ENCODE assay signal across 8 cellular contexts in genomic region chr3:142577701-142578308, GRCh38. TPM values are rescaled to one million over a fixed set of nuclear protein-coding genes. Genes with fewer than 3 reads are reported as not detected.
DNase-seq lines count a peak whose midpoint lies in the region; ATAC-seq, FAIRE-seq and TF ChIP-seq lines count a peak whose summit lies in the region.

No MANE protein-coding gene starts in this region.

- H3K27ac Mint-ChIP-seq in activated naive CD4-positive, alpha-beta T cell treated with anti-CD3 and anti-CD28 coated beads, Interleukin-2, amount 50 U/mL, for 72 hours, result peak overlapping the region; percentile 91 to 100

- intact Hi-C loops in heart left ventricle (cut with DNase I), result loop anchor here in 3 of 10 donors (2.0 to 5.0 kb wide), 3 partner anchors 147 to 424 kb away; partner anchors contain the start of genes U2SURP (in 3 of the 3) and TRPC1 (in 1 of the 3)
- intact Hi-C loops in left cardiac atrium (cut with DNase I), result no loop called here
- intact Hi-C loops in kidney (cut with DNase I), result no loop called here
- intact Hi-C loops in thyroid gland (cut with DNase I), result no loop called here

- TF ChIP-seq CTCF in heart left ventricle (IDR thresholded peaks at IDR 0.05), result no peak
- TF ChIP-seq CTCF in kidney (IDR thresholded peaks at IDR 0.05; ENCODE audit: borderline replicate concordance, extremely low read depth, insufficient read depth), result no peak
- no peak for TF ChIP-seq CTCF in thyroid gland (IDR thresholded peaks at IDR 0.05)

- TF ChIP-seq POLR2A in heart left ventricle (IDR thresholded peaks at IDR 0.05), result no peak
- TF ChIP-seq POLR2A in thyroid gland (IDR thresholded peaks at IDR 0.05), result no peak

- 8 to 10% (median 10%) methylated on average over 12 of the region's 12 CpGs for WGBS in heart left ventricle, 4 donors
- WGBS in thyroid gland, 2 donors, result 6 to 7% methylated on average over 12 of the region's 12 CpGs

- peaks cover 7 to 23% of the 10 kb centered on the region in 2 donors for H3K36me3 Mint-ChIP-seq in activated naive CD4-positive, alpha-beta T cell treated with anti-CD3 and anti-CD28 coated beads, Interleukin-2, amount 50 U/mL, for 72 hours

- no peaks in the 10 kb centered on the region for H3K9me3 Mint-ChIP-seq in activated naive CD4-positive, alpha-beta T cell treated with anti-CD3 and anti-CD28 coated beads, Interleukin-2, amount 50 U/mL, for 72 hours

- H3K4me1 ChIP-seq in heart left ventricle (peaks cover 0 to 51% (median 24%) of the 10 kb centered on the region in 12 donors), kidney (ENCODE audit: control insufficient read depth in 1 of 2, insufficient read depth in 1 of 2, low read depth in 1 of 2, low read length in 2 of 2) (peaks cover 7 to 11% of the 10 kb centered on the region in 2 donors), thyroid gland (peaks cover 0 to 16% of the 10 kb centered on the region in 2 donors)

- H3K36me3 ChIP-seq in heart left ventricle (no peaks in the 10 kb centered on the region), kidney (ENCODE audit: control insufficient read depth in 1 of 2, insufficient read depth in 2 of 2, low read length in 2 of 2) (no peaks in the 10 kb centered on the region), thyroid gland (no peaks in the 10 kb centered on the region)

- ATAC-seq in heart left ventricle (no peak), left cardiac atrium (no peak), HG02981 (IDR thresholded peaks at IDR 0.05; ENCODE audit: unreplicated experiment) (no peak)
- ATAC-seq in activated naive CD4-positive, alpha-beta T cell treated with anti-CD3 and anti-CD28 coated beads, Interleukin-2, amount 50 U/mL, for 72 hours, result no peak

- H3K4me3 ChIP-seq in heart left ventricle, result peak overlapping the region; percentile 53 to 97 (median 88)
- peak overlapping the region; percentile 88 to 90 for H3K4me3 ChIP-seq in kidney (ENCODE audit: low read length in 2 of 2)
- peak overlapping the region; percentile 57 to 85 (median 70) for H3K4me3 ChIP-seq in thyroid gland (replicated peaks in 1 of 3)

- FAIRE-seq in kidney (lab: Jason Lieb, UNC), result no peak

- DNase-seq in heart left ventricle (no peak), left cardiac atrium (no peak), kidney (no peak), thyroid gland (no peak), NOMO-1 (lab: John Stamatoyannopoulos, UW; ENCODE audit: unreplicated experiment in 2 of 2) (no peak), OCI-M2 (lab: John Stamatoyannopoulos, UW; ENCODE audit: unreplicated experiment) (no peak)
- no peak for DNase-seq in activated naive CD4-positive, alpha-beta T cell treated with anti-CD3 and anti-CD28 coated beads, Interleukin-2, amount 50 U/mL, for 72 hours (ENCODE audit: low spot score in 2 of 2)

- H3K9me3 ChIP-seq in heart left ventricle (no peaks in the 10 kb centered on the region), kidney (ENCODE audit: control insufficient read depth in 1 of 2, low read length in 2 of 2) (no peaks in the 10 kb centered on the region), thyroid gland (no peaks in the 10 kb centered on the region)

- no peaks in the 10 kb centered on the region for H3K27me3 ChIP-seq in heart left ventricle
- no peaks in the 10 kb centered on the region for H3K27me3 ChIP-seq in thyroid gland

- H3K9ac ChIP-seq in kidney (ENCODE audit: low read length in 2 of 2), result peak overlapping the region; percentile 61 to 83

- H3K27ac ChIP-seq in heart left ventricle (peak overlapping the region in 11 of 12 donors; percentile 77 to 97 (median 92)), kidney (ENCODE audit: low read depth in 2 of 2, low read length in 2 of 2) (peak overlapping the region in 1 of 2 donors; percentile 76), thyroid gland (peak overlapping the region in 2 of 3 donors; percentile 85 to 95)

RNA-seq across cellular contexts. Expression of gene ATR, which starts 0.7 kb away (rescaled TPM):
- total RNA-seq in heart left ventricle, result 10 to 100 TPM; 10.3 to 17.0 (median 11.1) TPM
- polyA plus RNA-seq in heart left ventricle, result 1 to 10 TPM; 5.4 to 6.7 TPM
- total RNA-seq in left cardiac atrium, result 10 to 100 TPM in 1 of 2 donors, 1 to 10 TPM in 1; 9.7 to 12.5 TPM
- 10 to 100 TPM; 33.1 to 45.0 TPM for total RNA-seq in activated naive CD4-positive, alpha-beta T cell treated with anti-CD3 and anti-CD28 coated beads, Interleukin-2, amount 50 U/mL, for 72 hours
- 31.8 TPM for total RNA-seq in kidney
- 17.4 TPM for polyA plus RNA-seq in kidney (ENCODE audit: insufficient read depth, low read depth, low replicate concordance)
- total RNA-seq in thyroid gland, result 10 to 100 TPM; 38.7 to 62.1 (median 46.3) TPM

RNA-seq across cellular contexts. Expression of gene PLS1, which starts 18.4 kb away (rescaled TPM):
- 1 to 10 TPM in 8 of 9 donors, under 1 TPM in 1; 0.99 to 3.7 (median 1.7) TPM for total RNA-seq in heart left ventricle
- polyA plus RNA-seq in heart left ventricle, result 1 to 10 TPM in 1 of 2 donors, under 1 TPM in 1; 0.80 to 2.6 TPM
- total RNA-seq in left cardiac atrium, result 1 to 10 TPM; 1.5 to 2.9 TPM
- 1 to 10 TPM; 6.0 to 8.1 TPM for total RNA-seq in activated naive CD4-positive, alpha-beta T cell treated with anti-CD3 and anti-CD28 coated beads, Interleukin-2, amount 50 U/mL, for 72 hours
- total RNA-seq in kidney, result 51.4 TPM
- polyA plus RNA-seq in kidney (ENCODE audit: insufficient read depth, low read depth, low replicate concordance), result 10.7 TPM
- 10 to 100 TPM; 13.3 to 21.3 (median 16.8) TPM for total RNA-seq in thyroid gland
